In the genomic region with DNA sequence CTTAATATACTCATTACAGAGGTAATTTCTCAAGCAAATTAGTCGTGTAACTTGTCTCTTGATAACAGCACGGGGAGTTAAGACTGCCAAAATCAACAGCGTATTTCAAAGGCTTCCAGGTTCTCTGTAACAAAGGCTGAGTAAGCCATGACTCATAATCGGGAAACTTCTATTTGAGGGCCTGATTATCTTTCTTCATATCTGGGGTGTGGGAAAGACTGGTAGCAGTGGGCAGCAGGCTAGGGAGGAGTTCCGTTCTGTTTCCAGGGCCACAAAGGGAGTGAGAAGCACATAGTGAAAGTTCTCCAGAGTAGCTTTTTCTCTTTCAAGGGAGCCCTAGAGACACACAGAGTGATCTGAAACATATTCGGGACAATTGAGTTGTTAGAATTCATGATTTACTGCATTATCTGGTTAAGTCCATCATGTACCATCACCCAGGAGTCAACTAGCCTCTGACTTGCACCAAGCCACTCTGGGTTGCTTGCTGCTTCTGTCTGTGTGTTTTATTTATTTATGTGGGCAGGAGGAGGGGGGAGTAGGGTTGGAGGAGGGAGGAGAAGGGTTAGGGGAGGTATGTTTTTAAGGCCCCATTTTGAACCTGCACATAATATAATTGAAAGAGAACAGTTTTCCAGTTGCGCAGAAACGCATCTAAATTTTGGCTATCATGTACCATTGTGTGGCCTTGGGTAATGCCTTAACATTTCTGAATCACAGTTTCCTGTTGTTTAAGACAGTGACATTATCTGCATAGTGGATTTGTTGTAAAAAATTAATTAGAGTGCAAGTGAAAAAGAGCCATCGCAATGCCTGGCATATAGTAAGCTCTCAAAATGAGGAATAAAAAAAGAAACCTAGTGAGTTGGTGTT, we compare ENCODE assay signal across 1 cellular context.
TF ChIP-seq lines count a peak whose summit lies in the region.

No MANE protein-coding gene starts in this region.

TF ChIP-seq in HEK293, 187 proteins besides CTCF, POLR2A, EP300 and RAD21 (continued from another document):
- TF ChIP-seq, protein P1, sequence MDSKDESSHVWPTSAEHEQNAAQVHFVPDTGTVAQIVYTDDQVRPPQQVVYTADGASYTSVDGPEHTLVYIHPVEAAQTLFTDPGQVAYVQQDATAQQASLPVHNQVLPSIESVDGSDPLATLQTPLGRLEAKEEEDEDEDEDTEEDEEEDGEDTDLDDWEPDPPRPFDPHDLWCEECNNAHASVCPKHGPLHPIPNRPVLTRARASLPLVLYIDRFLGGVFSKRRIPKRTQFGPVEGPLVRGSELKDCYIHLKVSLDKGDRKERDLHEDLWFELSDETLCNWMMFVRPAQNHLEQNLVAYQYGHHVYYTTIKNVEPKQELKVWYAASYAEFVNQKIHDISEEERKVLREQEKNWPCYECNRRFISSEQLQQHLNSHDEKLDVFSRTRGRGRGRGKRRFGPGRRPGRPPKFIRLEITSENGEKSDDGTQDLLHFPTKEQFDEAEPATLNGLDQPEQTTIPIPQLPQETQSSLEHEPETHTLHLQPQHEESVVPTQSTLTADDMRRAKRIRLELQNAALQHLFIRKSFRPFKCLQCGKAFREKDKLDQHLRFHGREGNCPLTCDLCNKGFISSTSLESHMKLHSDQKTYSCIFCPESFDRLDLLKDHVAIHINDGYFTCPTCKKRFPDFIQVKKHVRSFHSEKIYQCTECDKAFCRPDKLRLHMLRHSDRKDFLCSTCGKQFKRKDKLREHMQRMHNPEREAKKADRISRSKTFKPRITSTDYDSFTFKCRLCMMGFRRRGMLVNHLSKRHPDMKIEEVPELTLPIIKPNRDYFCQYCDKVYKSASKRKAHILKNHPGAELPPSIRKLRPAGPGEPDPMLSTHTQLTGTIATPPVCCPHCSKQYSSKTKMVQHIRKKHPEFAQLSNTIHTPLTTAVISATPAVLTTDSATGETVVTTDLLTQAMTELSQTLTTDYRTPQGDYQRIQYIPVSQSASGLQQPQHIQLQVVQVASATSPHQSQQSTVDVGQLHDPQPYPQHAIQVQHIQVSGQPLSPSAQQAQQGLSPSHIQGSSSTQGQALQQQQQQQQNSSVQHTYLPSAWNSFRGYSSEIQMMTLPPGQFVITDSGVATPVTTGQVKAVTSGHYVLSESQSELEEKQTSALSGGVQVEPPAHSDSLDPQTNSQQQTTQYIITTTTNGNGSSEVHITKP (tag by site-specific recombination; IDR thresholded peaks at IDR 0.05), result peak; percentile 67
- TF ChIP-seq ZBTB17 (tag by site-specific recombination; IDR thresholded peaks at IDR 0.05) (0 out of 2 replicates have a peak, but pooled peaks have one; percentile 20), KLF10 (tag by site-specific recombination; IDR thresholded peaks at IDR 0.05) (peak; percentile 42; the same call in 1 of the 2 replicates), ZNF335 (tag by site-specific recombination; conservative IDR thresholded peaks at IDR 0.05) (peak; percentile 41), WT1 (tag by site-specific recombination; IDR thresholded peaks at IDR 0.05) (peak; percentile 20; the same call in 1 of the 2 replicates), ZNF341 (tag by site-specific recombination; IDR thresholded peaks at IDR 0.05; ENCODE audit: low read depth) (peak; percentile 68), OSR2 (tag by site-specific recombination; IDR thresholded peaks at IDR 0.05) (peak; percentile 78), ZNF837 (tag by site-specific recombination; IDR thresholded peaks at IDR 0.05) (no peak), ZNF114 (tag by site-specific recombination; IDR thresholded peaks at IDR 0.05) (no peak), ZEB2 (tag by site-specific recombination; IDR thresholded peaks at IDR 0.05) (peak; percentile 49; the same call in 1 of the 2 replicates), ZXDB (tag by site-specific recombination; IDR thresholded peaks at IDR 0.05) (peak; percentile 39; the same call in 1 of the 2 replicates), IKZF3 (tag by site-specific recombination; IDR thresholded peaks at IDR 0.05) (peak; percentile 61), ZFHX2 (tag by site-specific recombination; conservative IDR thresholded peaks at IDR 0.05) (peak; percentile 13; the same call in 1 of the 2 replicates), TRIM28 (IDR thresholded peaks at IDR 0.05; ENCODE audit: borderline replicate concordance, low read length) (peak; percentile 70), KLF8 (tag by site-specific recombination; IDR thresholded peaks at IDR 0.05) (peak; percentile 32; the same call in 1 of the 2 replicates), ZNF596 (tag by site-specific recombination; IDR thresholded peaks at IDR 0.05) (no peak), ZNF394 (tag by site-specific recombination; IDR thresholded peaks at IDR 0.05; ENCODE audit: borderline replicate concordance) (0 out of 2 replicates have a peak, but pooled peaks have one; percentile 19), SCRT2 (tag by site-specific recombination; IDR thresholded peaks at IDR 0.05) (0 out of 2 replicates have a peak, but pooled peaks have one; percentile 36), SP7 (tag by site-specific recombination; IDR thresholded peaks at IDR 0.05) (peak; percentile 48), ZNF366 (tag by site-specific recombination; conservative IDR thresholded peaks at IDR 0.05) (peak; percentile 25; the same call in 1 of the 2 replicates), ZNF24 (tag by site-specific recombination; IDR thresholded peaks at IDR 0.05) (no peak), ZNF530 (tag by site-specific recombination; IDR thresholded peaks at IDR 0.05; ENCODE audit: low read depth) (no peak), GLI2 (tag by site-specific recombination; IDR thresholded peaks at IDR 0.05; ENCODE audit: borderline replicate concordance, low read depth) (0 out of 2 replicates have a peak, but pooled peaks have one; percentile 21)
- TF ChIP-seq, protein P2, sequence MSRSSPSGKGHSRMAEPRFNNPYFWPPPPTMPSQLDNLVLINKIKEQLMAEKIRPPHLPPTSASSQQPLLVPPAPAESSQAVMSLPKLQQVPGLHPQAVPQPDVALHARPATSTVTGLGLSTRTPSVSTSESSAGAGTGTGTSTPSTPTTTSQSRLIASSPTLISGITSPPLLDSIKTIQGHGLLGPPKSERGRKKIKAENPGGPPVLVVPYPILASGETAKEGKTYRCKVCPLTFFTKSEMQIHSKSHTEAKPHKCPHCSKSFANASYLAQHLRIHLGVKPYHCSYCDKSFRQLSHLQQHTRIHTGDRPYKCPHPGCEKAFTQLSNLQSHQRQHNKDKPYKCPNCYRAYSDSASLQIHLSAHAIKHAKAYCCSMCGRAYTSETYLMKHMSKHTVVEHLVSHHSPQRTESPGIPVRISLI (tag by site-specific recombination; IDR thresholded peaks at IDR 0.05), result no peak
- TF ChIP-seq, protein P3, sequence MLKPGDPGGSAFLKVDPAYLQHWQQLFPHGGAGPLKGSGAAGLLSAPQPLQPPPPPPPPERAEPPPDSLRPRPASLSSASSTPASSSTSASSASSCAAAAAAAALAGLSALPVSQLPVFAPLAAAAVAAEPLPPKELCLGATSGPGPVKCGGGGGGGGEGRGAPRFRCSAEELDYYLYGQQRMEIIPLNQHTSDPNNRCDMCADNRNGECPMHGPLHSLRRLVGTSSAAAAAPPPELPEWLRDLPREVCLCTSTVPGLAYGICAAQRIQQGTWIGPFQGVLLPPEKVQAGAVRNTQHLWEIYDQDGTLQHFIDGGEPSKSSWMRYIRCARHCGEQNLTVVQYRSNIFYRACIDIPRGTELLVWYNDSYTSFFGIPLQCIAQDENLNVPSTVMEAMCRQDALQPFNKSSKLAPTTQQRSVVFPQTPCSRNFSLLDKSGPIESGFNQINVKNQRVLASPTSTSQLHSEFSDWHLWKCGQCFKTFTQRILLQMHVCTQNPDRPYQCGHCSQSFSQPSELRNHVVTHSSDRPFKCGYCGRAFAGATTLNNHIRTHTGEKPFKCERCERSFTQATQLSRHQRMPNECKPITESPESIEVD (tag by site-specific recombination; IDR thresholded peaks at IDR 0.05), result peak; percentile 54; the same call in 1 of the 2 replicates
- TF ChIP-seq, protein P4, sequence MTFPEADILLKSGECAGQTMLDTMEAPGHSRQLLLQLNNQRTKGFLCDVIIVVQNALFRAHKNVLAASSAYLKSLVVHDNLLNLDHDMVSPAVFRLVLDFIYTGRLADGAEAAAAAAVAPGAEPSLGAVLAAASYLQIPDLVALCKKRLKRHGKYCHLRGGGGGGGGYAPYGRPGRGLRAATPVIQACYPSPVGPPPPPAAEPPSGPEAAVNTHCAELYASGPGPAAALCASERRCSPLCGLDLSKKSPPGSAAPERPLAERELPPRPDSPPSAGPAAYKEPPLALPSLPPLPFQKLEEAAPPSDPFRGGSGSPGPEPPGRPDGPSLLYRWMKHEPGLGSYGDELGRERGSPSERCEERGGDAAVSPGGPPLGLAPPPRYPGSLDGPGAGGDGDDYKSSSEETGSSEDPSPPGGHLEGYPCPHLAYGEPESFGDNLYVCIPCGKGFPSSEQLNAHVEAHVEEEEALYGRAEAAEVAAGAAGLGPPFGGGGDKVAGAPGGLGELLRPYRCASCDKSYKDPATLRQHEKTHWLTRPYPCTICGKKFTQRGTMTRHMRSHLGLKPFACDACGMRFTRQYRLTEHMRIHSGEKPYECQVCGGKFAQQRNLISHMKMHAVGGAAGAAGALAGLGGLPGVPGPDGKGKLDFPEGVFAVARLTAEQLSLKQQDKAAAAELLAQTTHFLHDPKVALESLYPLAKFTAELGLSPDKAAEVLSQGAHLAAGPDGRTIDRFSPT (tag by site-specific recombination; IDR thresholded peaks at IDR 0.05), result peak; percentile 75; the same call in 1 of the 2 replicates
